Comparison of ENCODE assay signal across 2 cellular contexts in the genomic region with DNA sequence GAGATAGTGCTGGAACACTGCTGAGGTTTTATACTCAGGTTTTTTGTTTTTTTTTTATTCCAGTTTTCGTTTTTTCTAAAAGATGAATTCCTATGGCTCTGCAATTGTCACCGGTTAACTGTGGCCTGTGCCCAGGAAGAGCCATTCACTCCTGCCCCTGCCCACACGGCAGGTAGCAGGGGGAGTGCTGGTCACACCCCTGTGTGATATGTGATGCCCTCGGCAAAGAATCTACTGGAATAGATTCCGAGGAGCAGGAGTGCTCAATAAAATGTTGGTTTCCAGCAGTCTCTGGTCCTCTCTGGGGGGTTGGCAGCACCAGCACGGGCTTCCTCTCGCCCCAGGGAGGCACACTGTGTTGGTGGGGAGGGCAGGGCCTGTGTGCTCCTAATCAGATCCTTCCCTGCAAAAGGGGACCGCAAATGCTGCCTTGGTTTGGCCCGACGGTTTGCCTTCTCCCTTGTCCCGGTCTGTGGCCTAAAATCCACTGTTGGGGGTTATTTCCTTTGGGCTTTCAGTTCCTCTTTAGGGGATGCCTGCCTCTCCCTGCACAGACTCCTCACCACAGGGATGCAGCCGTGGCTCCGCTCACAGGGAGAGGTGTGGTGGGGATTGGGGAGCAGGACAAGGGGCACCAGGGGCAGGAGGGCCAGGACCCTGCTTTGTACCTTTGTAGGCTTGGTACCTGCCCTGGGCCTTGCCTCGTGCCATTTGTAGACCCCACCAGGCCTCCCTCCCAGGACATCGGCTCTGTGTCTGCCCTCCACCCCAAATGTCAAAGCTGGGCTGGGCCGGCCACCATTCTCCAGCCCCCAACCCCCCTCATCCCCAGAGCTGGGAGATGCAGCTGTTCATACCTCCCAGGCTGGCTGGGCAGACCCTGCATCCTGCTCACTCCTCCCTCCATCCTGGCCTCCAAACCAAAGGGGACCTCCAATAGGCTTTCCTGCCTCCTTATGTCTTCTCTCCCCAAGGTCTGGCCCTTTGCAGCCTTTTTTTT.
A peak's percentile ranks its signal among the peaks of the same experiment; 100 is the strongest.
TF ChIP-seq lines count a peak whose summit lies in the region.

No MANE protein-coding gene starts in this region.

TF ChIP-seq in IMR-90, 13 proteins besides CTCF, POLR2A, EP300 and RAD21:
- no peak for TF ChIP-seq MXI1 (IDR thresholded peaks at IDR 0.05; ENCODE audit: borderline replicate concordance, low read depth, low read length)
- TF ChIP-seq, protein P1, sequence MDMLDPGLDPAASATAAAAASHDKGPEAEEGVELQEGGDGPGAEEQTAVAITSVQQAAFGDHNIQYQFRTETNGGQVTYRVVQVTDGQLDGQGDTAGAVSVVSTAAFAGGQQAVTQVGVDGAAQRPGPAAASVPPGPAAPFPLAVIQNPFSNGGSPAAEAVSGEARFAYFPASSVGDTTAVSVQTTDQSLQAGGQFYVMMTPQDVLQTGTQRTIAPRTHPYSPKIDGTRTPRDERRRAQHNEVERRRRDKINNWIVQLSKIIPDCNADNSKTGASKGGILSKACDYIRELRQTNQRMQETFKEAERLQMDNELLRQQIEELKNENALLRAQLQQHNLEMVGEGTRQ (IDR thresholded peaks at IDR 0.05; ENCODE audit: low read depth, low read length), result no peak
- no peak for TF ChIP-seq RFX5 (IDR thresholded peaks at IDR 0.05; ENCODE audit: low read depth, low read length)
- TF ChIP-seq CHD1 (IDR thresholded peaks at IDR 0.05; ENCODE audit: low read depth, low read length), result no peak
- TF ChIP-seq MAZ (IDR thresholded peaks at IDR 0.05; ENCODE audit: borderline replicate concordance, low read depth, low read length), result no peak
- TF ChIP-seq MAFK (IDR thresholded peaks at IDR 0.05; ENCODE audit: low read depth, low read length), result no peak
- TF ChIP-seq CEBPB (IDR thresholded peaks at IDR 0.05; ENCODE audit: low read depth, low read length), result no peak
- TF ChIP-seq NFE2L2 (IDR thresholded peaks at IDR 0.05; ENCODE audit: low read depth, low read length), result no peak
- TF ChIP-seq SMC3 (IDR thresholded peaks at IDR 0.05; ENCODE audit: low read depth, low read length), result no peak

TF ChIP-seq in K562, 482 proteins besides CTCF, POLR2A, EP300 and RAD21:
- TF ChIP-seq ZNF174 (CRISPR knock-in tag; IDR thresholded peaks at IDR 0.05), result no peak
- TF ChIP-seq EZH2 (IDR thresholded peaks at IDR 0.05; ENCODE audit: borderline replicate concordance, low read depth, low read length), result no peak
- no peak for TF ChIP-seq FIP1L1 (IDR thresholded peaks at IDR 0.05; ENCODE audit: low read depth, low read length, poor library complexity, severe bottlenecking)
- TF ChIP-seq SPI1 (IDR thresholded peaks at IDR 0.05; ENCODE audit: borderline replicate concordance, low read depth, low read length), result 0 out of 2 replicates have a peak, but pooled peaks have one; percentile 20
TF ChIP-seq in K562: peak in this region for 1.
